In genomic region chr6:2476376-2476775, GRCh38 we compare ENCODE assay signal across 20 cellular contexts.
A peak's percentile ranks its signal among the peaks of the same experiment; 100 is the strongest.
DNase-seq lines count a peak whose midpoint lies in the region; ATAC-seq and TF ChIP-seq lines count a peak whose summit lies in the region.
"Had no signal": no experiment of that assay in that cellular context is flagged by ENCODE, and none has a peak within 500 bp of the region (broad histone marks: within the 10 kb centered on the region; RNA-seq: fewer than 3 reads in every experiment).

No MANE protein-coding gene starts in this region.

- ATAC-seq in HG02623 (IDR thresholded peaks at IDR 0.05; ENCODE audit: unreplicated experiment) (no peak), HG03439 (IDR thresholded peaks at IDR 0.05; ENCODE audit: unreplicated experiment) (no peak), HG03280 (IDR thresholded peaks at IDR 0.05; ENCODE audit: unreplicated experiment) (no peak)
- ATAC-seq: HepG2; left lobe of liver; stimulated activated effector memory CD8-positive, alpha-beta T cell treated with anti-CD3 and anti-CD28 coated beads, Interleukin-12 subunit alpha, Interleukin-12 subunit beta, amount 100 ng/mL, for 72 hours had no signal

- dilution Hi-C loops in mammary epithelial cell (cut with HindIII; ENCODE audit: low sequenced_read_pairs) = no loop called here

- no peaks in the 10 kb centered on the region for H3K36me3 ChIP-seq in mammary epithelial cell (ENCODE audit: insufficient read depth, low read length)
- H3K36me3 ChIP-seq in transverse colon = no peaks in the 10 kb centered on the region
- H3K36me3 ChIP-seq: cardiac muscle cell, neural progenitor cell, sigmoid colon had no signal

- WGBS in mammary epithelial cell (ENCODE audit: low coverage, missing lambda C conversion rate) = 65% methylated on average over 4 of the region's 4 CpGs
- WGBS in transverse colon (ENCODE audit: low coverage in 1 of 2), 2 donors = 45 to 61% methylated on average over 4 of the region's 4 CpGs

- no peak overlapping the region for H3K4me2 ChIP-seq in mammary epithelial cell (ENCODE audit: insufficient read depth, low read depth, low read length)
- H3K4me2 ChIP-seq: neural progenitor cell, SK-N-SH had no signal

- H2AFZ ChIP-seq in mammary epithelial cell (ENCODE audit: low read depth, low read length) = no peak overlapping the region
- H2AFZ ChIP-seq: neural progenitor cell had no signal

- CTCF ChIA-PET in mammary epithelial cell (lab: Charles Lee; ENCODE audit: low non-redundant PET) = no interaction called here

- H3K27ac ChIP-seq in mammary epithelial cell (ENCODE audit: insufficient read depth, low read depth, low read length) (no peak overlapping the region), transverse colon (no peak overlapping the region)
- H3K27ac ChIP-seq: 22Rv1, cardiac muscle cell, neural progenitor cell, VCaP had no signal

- BruUV-seq in mammary epithelial cell (replicated peaks; lab: Mats Ljungman, UMichigan) = no TSS peak

- H3K79me2 ChIP-seq in mammary epithelial cell (ENCODE audit: insufficient read depth, low read length) = no peaks in the 10 kb centered on the region

- H3K9me3 ChIP-seq in mammary epithelial cell (replicated peaks; ENCODE audit: insufficient read depth, low read length) (no peaks in the 10 kb centered on the region), transverse colon (no peaks in the 10 kb centered on the region)
- H3K9me3 ChIP-seq: sigmoid colon, SK-N-SH had no signal

- H4K20me1 ChIP-seq in mammary epithelial cell (ENCODE audit: insufficient read depth, low read length) = no peaks in the 10 kb centered on the region

- H3K9ac ChIP-seq in mammary epithelial cell (ENCODE audit: insufficient read depth, low read length) = no peak overlapping the region
- H3K9ac ChIP-seq: neural progenitor cell, SK-N-SH had no signal

- in situ Hi-C loops in mammary epithelial cell (cut with MboI; ENCODE audit: low sequenced_read_pairs in 2 of 2) (no loop called here), transverse colon (cut with MboI; ENCODE audit: low pct_ligation_motif_present in 1 of 4, low pct_unique_long_range_greater_than_20kb in 1 of 4, low sequenced_read_pairs in 3 of 4) (no loop called here)

- TF ChIP-seq CTCF in mammary epithelial cell (conservative IDR thresholded peaks at IDR 0.05 in 1 of 2, IDR thresholded peaks at IDR 0.05 in 1 of 2; ENCODE audit: extremely low read depth in 1 of 2, insufficient read depth in 1 of 2, low read depth in 1 of 2, low read length in 2 of 2) (no peak), transverse colon (IDR thresholded peaks at IDR 0.05) (no peak)

- intact Hi-C loops in mammary epithelial cell (cut with micrococcal nuclease) = no loop called here
- intact Hi-C loops in transverse colon (cut with DNase I; ENCODE audit: low total_unique reads) = no loop called here

- peak; percentile 73 for DNase-seq in NCI-H748 (lab: John Stamatoyannopoulos, UW; ENCODE audit: unreplicated experiment)
- DNase-seq in NCI-H748 treated with DMSO at 0.1 percent for 48 hours (lab: John Stamatoyannopoulos, UW) = no peak
- peak; percentile 35 for DNase-seq in mammary epithelial cell
- DNase-seq in kidney glomerular epithelial cell (lab: John Stamatoyannopoulos, UW) = peak; percentile 50
- peak; percentile 55 for DNase-seq in transverse colon
- DNase-seq: activated naive CD4-positive, alpha-beta T cell treated with anti-CD3 and anti-CD28 coated beads, Interleukin-2, amount 10 ng/mL, durations not matched to agents 7 days and 5 days; CD4-positive, CD25-positive, alpha-beta regulatory T cell; NCI-H1048; sigmoid colon; SK-N-SH had no signal

- H3K4me1 ChIP-seq in mammary epithelial cell (ENCODE audit: insufficient read depth, low read length) (peaks cover 6% of the 10 kb centered on the region), transverse colon (no peaks in the 10 kb centered on the region)
- H3K4me1 ChIP-seq: neural progenitor cell had no signal

- no peak for TF ChIP-seq EP300 in transverse colon (IDR thresholded peaks at IDR 0.05; ENCODE audit: low read depth)

- no peak overlapping the region for H3K4me3 ChIP-seq in mammary epithelial cell (replicated peaks in 1 of 3; ENCODE audit: insufficient read depth in 1 of 3, low read depth in 2 of 3, low read length in 3 of 3)
- no peak overlapping the region for H3K4me3 ChIP-seq in transverse colon
- H3K4me3 ChIP-seq: cardiac muscle cell, neural progenitor cell, sigmoid colon had no signal

- no peaks in the 10 kb centered on the region for H3K27me3 ChIP-seq in mammary epithelial cell (ENCODE audit: insufficient read depth, low read length)
- H3K27me3 ChIP-seq in transverse colon = no peaks in the 10 kb centered on the region
- H3K27me3 ChIP-seq: cardiac muscle cell, neural progenitor cell, sigmoid colon had no signal

- no peak for TF ChIP-seq POLR2A in transverse colon (IDR thresholded peaks at IDR 0.05)
